Comparison of ENCODE assay signal across 14 cellular contexts in genomic region chr1:29471487-29472313, GRCh38.
DNase-seq lines count a peak whose midpoint lies in the region; ATAC-seq, FAIRE-seq and TF ChIP-seq lines count a peak whose summit lies in the region.
"Had no signal": no experiment of that assay in that cellular context is flagged by ENCODE, and none has a peak within 500 bp of the region (broad histone marks: within the 10 kb centered on the region; RNA-seq: fewer than 3 reads in every experiment).

No MANE protein-coding gene starts in this region.

- H2BK15ac ChIP-seq in H1 (ENCODE audit: low read length), result no peak overlapping the region

- POLR2A ChIA-PET in H1 (lab: Charles Lee; ENCODE audit: partially characterized antibody), result interaction anchor here (1.5 kb wide), 1 partner anchor 13 kb away, joined by 3 read pairs; no protein-coding TSS in a partner anchor

- no peak overlapping the region for H3K27ac ChIP-seq in H1 (ENCODE audit: low read depth, low read length)

- H4K91ac ChIP-seq in H1 (replicated peaks; ENCODE audit: insufficient read length, low read length), result no peak overlapping the region

- 70% methylated on average over 5 of the region's 5 CpGs; no CpG with 5 or more reads in 1 of the 2 experiments for WGBS in H1 (ENCODE audit: extremely low coverage in 1 of 2, insufficient coverage in 1 of 2, insufficient read length in 1 of 2, insufficient replicate concordance in 2 of 2, low coverage in 1 of 2, low lambda C conversion rate in 2 of 2, missing lambda C conversion rate in 1 of 2), 2 experiments

- no peaks in the 10 kb centered on the region for H4K20me1 ChIP-seq in H1 (replicated peaks in 1 of 2; ENCODE audit: control insufficient read depth in 1 of 2, insufficient read depth in 2 of 2, low read length in 2 of 2)

- no peaks in the 10 kb centered on the region for H3K27me3 ChIP-seq in H1 (replicated peaks in 1 of 4; ENCODE audit: control insufficient read depth in 3 of 4, extremely low read depth in 1 of 4, insufficient read depth in 3 of 4, low read length in 3 of 4)

- ATAC-seq in HG02938 (IDR thresholded peaks at IDR 0.05; ENCODE audit: unreplicated experiment), result no peak

- TF ChIP-seq CTCF in H1 (IDR thresholded peaks at IDR 0.05; ENCODE audit: control extremely low read depth in 1 of 3, insufficient read depth in 1 of 3, low read depth in 1 of 3, low read length in 3 of 3), result no peak

- no peak overlapping the region for H2BK12ac ChIP-seq in H1 (ENCODE audit: low read depth, low read length)

- no peaks in the 10 kb centered on the region for H3K23me2 ChIP-seq in H1 (ENCODE audit: low read depth, low read length)

- H3K14ac ChIP-seq in H1 (ENCODE audit: insufficient read length), result no peak overlapping the region

- H4K8ac ChIP-seq in H1 (ENCODE audit: extremely low read depth, insufficient read depth, low read length), result no peak overlapping the region

- no peak overlapping the region for H2BK120ac ChIP-seq in H1 (replicated peaks; ENCODE audit: low read depth, low read length)

- no peak overlapping the region for H3K23ac ChIP-seq in H1 (ENCODE audit: insufficient read length)

- no peak overlapping the region for H4K5ac ChIP-seq in H1 (ENCODE audit: insufficient read length, low read depth, low read length)

- no peak overlapping the region; a peak in 1 of 4 replicates for H3K4me2 ChIP-seq in H1 (ENCODE audit: insufficient read depth in 1 of 2, low read depth in 2 of 2, low read length in 2 of 2)

- TF ChIP-seq EP300 in H1 (IDR thresholded peaks at IDR 0.05; ENCODE audit: borderline replicate concordance in 1 of 2, low read depth in 2 of 2, low read length in 2 of 2), result no peak

- no peaks in the 10 kb centered on the region for H3K9me3 ChIP-seq in H1 (ENCODE audit: insufficient read depth in 2 of 2, low read depth in 1 of 2, low read length in 1 of 2)

- H3K79me1 ChIP-seq in H1 (ENCODE audit: low read depth, low read length), result no peaks in the 10 kb centered on the region

- no peak overlapping the region for H3K18ac ChIP-seq in H1 (ENCODE audit: extremely low read depth, low read length)

- no peak overlapping the region for H2AK5ac ChIP-seq in H1 (ENCODE audit: low read depth, low read length)

- CTCF ChIA-PET in H1 (lab: Charles Lee; ENCODE audit: partially characterized antibody), result interaction anchor here (1.1 to 1.3 kb wide), 7 partner anchors 12 to 169 kb away, joined by 3 to 4 read pairs (median 3); no protein-coding TSS in a partner anchor

- 0 out of 2 replicates have a peak overlapping the region, but pooled peaks have one; percentile 20 for H2BK5ac ChIP-seq in H1 (ENCODE audit: low read depth, low read length)

- H2BK20ac ChIP-seq in H1 (ENCODE audit: low read length), result no peak overlapping the region

- TF ChIP-seq POLR2A in H1 (IDR thresholded peaks at IDR 0.05; ENCODE audit: control extremely low read depth in 1 of 2, low read depth in 2 of 2, low read length in 2 of 2), result no peak

- DNase-seq in NCI-H1417 (lab: John Stamatoyannopoulos, UW) (peak; percentile 58 to 90 (median 82)), NCI-H1417 treated with DMSO at 0.1 percent for 48 hours (lab: John Stamatoyannopoulos, UW) (no peak), NCI-H345 treated with DMSO at 0.1 percent for 48 hours (lab: John Stamatoyannopoulos, UW; ENCODE audit: unreplicated experiment) (peak; percentile 26), H1 (ENCODE audit: low read depth in 1 of 2, low spot score in 2 of 2) (no peak), renal cortical epithelial cell (ENCODE audit: low read depth) (peak; percentile 3), NCI-H1694 treated with DMSO at 0.1 percent for 48 hours (lab: John Stamatoyannopoulos, UW) (no peak), SW480 (ENCODE audit: low spot score) (no peak)
- DNase-seq: activated B cell treated with CpG ODN at 0.5 μM for 24 hours; effector CD8-positive, alpha-beta T cell; GF-D8; NCI-H1048; stimulated activated naive CD4-positive, alpha-beta T cell had no signal

- peak overlapping the region; percentile 49; the same call in 1 of the 2 replicates for H2AFZ ChIP-seq in H1 (ENCODE audit: low read length)

- TF ChIP-seq RAD21 in H1 (IDR thresholded peaks at IDR 0.05 in 1 of 2, conservative IDR thresholded peaks at IDR 0.05 in 1 of 2; ENCODE audit: low read depth in 2 of 2, low read length in 2 of 2), result no peak

- H3K79me2 ChIP-seq in H1 (ENCODE audit: control insufficient read depth in 1 of 2, insufficient read depth in 2 of 2, low read length in 2 of 2), result no peaks in the 10 kb centered on the region

- no peak overlapping the region for H3K56ac ChIP-seq in H1 (replicated peaks; ENCODE audit: insufficient read length, low read depth, low read length)

- no peak overlapping the region for H3K4me3 ChIP-seq in H1 (ENCODE audit: extremely low read depth in 1 of 4, insufficient read depth in 2 of 4, low read depth in 3 of 4, low read length in 4 of 4)

- no peaks in the 10 kb centered on the region for H3K36me3 ChIP-seq in H1 (ENCODE audit: control insufficient read depth in 2 of 4, insufficient read depth in 4 of 4, low read length in 3 of 4)

- no peak overlapping the region for H3K4ac ChIP-seq in H1 (replicated peaks; ENCODE audit: insufficient read length, low read depth, low read length)

- no peak overlapping the region for H3K9ac ChIP-seq in H1 (replicated peaks in 1 of 4; ENCODE audit: extremely low read depth in 1 of 4, low read depth in 3 of 4, low read length in 3 of 4)

- FAIRE-seq in H1 (lab: Jason Lieb, UNC), result peak; percentile 73
- FAIRE-seq: A204.1 had no signal

- H3K4me1 ChIP-seq in H1 (replicated peaks in 1 of 4; ENCODE audit: control insufficient read depth in 3 of 4, insufficient read depth in 4 of 4, low read length in 3 of 4), result peaks cover 0 to 3% (median 2%) of the 10 kb centered on the region in 4 experiments; a peak in 2 of 7 replicates

TF ChIP-seq in H1, 55 proteins besides CTCF, POLR2A, EP300 and RAD21:
- TF ChIP-seq MAFK (IDR thresholded peaks at IDR 0.05; ENCODE audit: low read depth, low read length) (peak; percentile 9; the same call in 1 of the 2 replicates), RBBP5 (IDR thresholded peaks at IDR 0.05; ENCODE audit: borderline replicate concordance, low read depth, low read length) (no peak)
TF ChIP-seq in H1: peak in this region for 1.

Comparison
In these comparisons a context has a peak if more than half of its experiments do, and no peak if none do; other contexts are left out.
1. DNase-seq: peak in NCI-H1417 (3 of 3), NCI-H345 treated with DMSO at 0.1 percent for 48 hours (single experiment) and renal cortical epithelial cell (single experiment); none in NCI-H1417 treated with DMSO at 0.1 percent for 48 hours (single experiment), H1 (0 of 2), NCI-H1694 treated with DMSO at 0.1 percent for 48 hours (single experiment) and SW480 (single experiment).